8 cellular contexts compared by ENCODE assay signal in genomic region chr9:136283291-136284235, GRCh38. TPM values are rescaled to one million over a fixed set of nuclear protein-coding genes. Genes with fewer than 3 reads are reported as not detected.
A peak's percentile ranks its signal among the peaks of the same experiment; 100 is the strongest.
DNase-seq lines count a peak whose midpoint lies in the region; ATAC-seq and TF ChIP-seq lines count a peak whose summit lies in the region.

No MANE protein-coding gene starts in this region.

- intact Hi-C loops in mucosa of descending colon (cut with DNase I, micrococcal nuclease) = no loop called here

- no peaks in the 10 kb centered on the region for H3K4me1 Mint-ChIP-seq in endothelial cell (ENCODE audit: unreplicated experiment)

- DNase-seq in NCI-H2081 (lab: John Stamatoyannopoulos, UW) (peak; percentile 44 to 62), NCI-H2081 treated with DMSO at 0.1 percent for 48 hours (lab: John Stamatoyannopoulos, UW) (no peak), NCI-H774 (lab: John Stamatoyannopoulos, UW) (peak; percentile 71), endothelial cell (ENCODE audit: low spot score) (peak; percentile 88), mucosa of descending colon (peak; percentile 75 to 85 (median 84))
- peak; percentile 91 for DNase-seq in activated CD8-positive, alpha-beta memory T cell treated with anti-CD3 and anti-CD28 coated beads for 24 hours
- peak; percentile 39 to 45 for DNase-seq in stimulated activated CD8-positive, alpha-beta memory T cell treated with anti-CD3 and anti-CD28 coated beads, Interleukin-15, amount 100 ng/mL, for 4 hours (ENCODE audit: low read depth in 2 of 2)

- peaks cover 9% of the 10 kb centered on the region for H3K4me1 ChIP-seq in mucosa of descending colon (ENCODE audit: low read depth)

- no peaks in the 10 kb centered on the region for H3K36me3 ChIP-seq in mucosa of descending colon (ENCODE audit: low read depth)

- H3K4me3 ChIP-seq in mucosa of descending colon = no peak overlapping the region

- no peaks in the 10 kb centered on the region for H3K9me3 ChIP-seq in mucosa of descending colon

- H3K27me3 Mint-ChIP-seq in endothelial cell (ENCODE audit: unreplicated experiment) = peaks cover 7% of the 10 kb centered on the region

- no peak overlapping the region for H3K4me3 Mint-ChIP-seq in endothelial cell (ENCODE audit: unreplicated experiment)

- ATAC-seq in HG03378 (IDR thresholded peaks at IDR 0.05; ENCODE audit: unreplicated experiment) (peak; percentile 57), mucosa of descending colon (peak; percentile 93)

- TF ChIP-seq CTCF in endothelial cell (IDR thresholded peaks at IDR 0.05; ENCODE audit: unreplicated experiment) = peak; percentile 80
- peak; percentile 66 for TF ChIP-seq CTCF in mucosa of descending colon (IDR thresholded peaks at IDR 0.05)

- H3K9me3 Mint-ChIP-seq in endothelial cell (ENCODE audit: unreplicated experiment) = no peaks in the 10 kb centered on the region

- H3K27ac Mint-ChIP-seq in endothelial cell (ENCODE audit: unreplicated experiment) = no peak overlapping the region

- H3K36me3 Mint-ChIP-seq in endothelial cell (ENCODE audit: low read depth, unreplicated experiment) = no peaks in the 10 kb centered on the region

RNA-seq across cellular contexts. Expression of gene CCDC187, which starts 20.3 kb away (rescaled TPM):
- total RNA-seq in endothelial cell (ENCODE audit: unreplicated experiment) = 0.05 TPM
- under 1 TPM; 0.19 to 0.93 (median 0.48) TPM for total RNA-seq in mucosa of descending colon

RNA-seq across cellular contexts. Expression of gene QSOX2, which starts 38.0 kb away (rescaled TPM):
- total RNA-seq in endothelial cell (ENCODE audit: unreplicated experiment) = 14.0 TPM
- 1 to 10 TPM; 6.1 to 8.1 (median 7.1) TPM for total RNA-seq in mucosa of descending colon

RNA-seq across cellular contexts. Expression of gene GPSM1, which starts 43.8 kb away (rescaled TPM):
- total RNA-seq in endothelial cell (ENCODE audit: unreplicated experiment) (31.7 TPM), mucosa of descending colon (10 to 100 TPM in 1 of 3 donors, 1 to 10 TPM in 2; 2.4 to 15.0 (median 4.2) TPM)
